ENCODE assay signal across 1 cellular context in genomic region chr15:41568350-41569017, GRCh38.
TF ChIP-seq lines count a peak whose summit lies in the region.

No MANE protein-coding gene starts in this region.

TF ChIP-seq in endothelial cell of umbilical vein, 7 proteins besides CTCF, POLR2A, EP300 and RAD21:
- TF ChIP-seq JUN (IDR thresholded peaks at IDR 0.05; ENCODE audit: borderline replicate concordance, insufficient read depth, insufficient read length, low read depth) (no peak), POLR2AphosphoS5 (IDR thresholded peaks at IDR 0.05; ENCODE audit: insufficient read depth, low read depth, low read length) (no peak)
